17 cellular contexts compared by ENCODE assay signal in genomic region chr1:46026531-46026930, GRCh38.
"Had no signal": no experiment of that assay in that cellular context is flagged by ENCODE, and none has a peak within 500 bp of the region (broad histone marks: within the 10 kb centered on the region; RNA-seq: fewer than 3 reads in every experiment).

No MANE protein-coding gene starts in this region.

- ATAC-seq: activated T-cell treated with anti-CD3 and anti-CD28 coated beads, Interleukin-2, amount 50 U/mL, for 72 hours; body of pancreas; effector memory CD8-positive, alpha-beta T cell; stimulated activated memory B cell treated with anti-CD40 and anti-IgM and Interleukin-4, amounts not matched to agents 10 μg/mL and 1 μg/mL and 100 μg/mL, for 72 hours had no signal

- H3K4me3 ChIP-seq: body of pancreas, hepatocyte, tibial nerve, vagina had no signal

- H3K9me3 Mint-ChIP-seq: activated B cell treated with CpG ODN at 0.5 μM for 24 hours; activated CD4-positive, alpha-beta T cell treated with anti-CD3 and anti-CD28 coated beads, Interleukin-2, amount 10 ng/mL, durations not matched to agents 24 days and 14 days; activated naive CD8-positive, alpha-beta T cell treated with anti-CD3 and anti-CD28 coated beads for 36 hours; activated T-cell treated with anti-CD3 and anti-CD28 coated beads, Interleukin-2, amount 50 U/mL, for 72 hours; dendritic cell treated with granulocyte-macrophage colony-stimulating factor and Interleukin-4, amounts not matched to agents 40 ng/mL and 50 ng/mL, for 4 days; effector memory CD8-positive, alpha-beta T cell; nephron; stimulated activated memory B cell treated with anti-CD40 and anti-IgM and Interleukin-4, amounts not matched to agents 10 μg/mL and 1 μg/mL and 100 μg/mL, for 72 hours had no signal

- H3K27me3 Mint-ChIP-seq: activated B cell treated with CpG ODN at 0.5 μM for 24 hours; activated CD4-positive, alpha-beta T cell treated with anti-CD3 and anti-CD28 coated beads, Interleukin-2, amount 10 ng/mL, durations not matched to agents 24 days and 14 days; activated naive CD8-positive, alpha-beta T cell treated with anti-CD3 and anti-CD28 coated beads for 36 hours; dendritic cell treated with granulocyte-macrophage colony-stimulating factor and Interleukin-4, amounts not matched to agents 40 ng/mL and 50 ng/mL, for 4 days; effector memory CD8-positive, alpha-beta T cell; stimulated activated memory B cell treated with anti-CD40 and anti-IgM and Interleukin-4, amounts not matched to agents 10 μg/mL and 1 μg/mL and 100 μg/mL, for 72 hours had no signal

- H3K4me1 Mint-ChIP-seq: activated B cell treated with CpG ODN at 0.5 μM for 24 hours; activated CD4-positive, alpha-beta T cell treated with anti-CD3 and anti-CD28 coated beads, Interleukin-2, amount 10 ng/mL, durations not matched to agents 24 days and 14 days; activated naive CD8-positive, alpha-beta T cell treated with anti-CD3 and anti-CD28 coated beads for 36 hours; nephron; stimulated activated memory B cell treated with anti-CD40 and anti-IgM and Interleukin-4, amounts not matched to agents 10 μg/mL and 1 μg/mL and 100 μg/mL, for 72 hours had no signal

- H3K9me3 ChIP-seq: body of pancreas, tibial nerve, vagina had no signal

- H3K27ac ChIP-seq: body of pancreas, epithelial cell of prostate, hepatocyte, tibial nerve, vagina had no signal

- H3K27ac Mint-ChIP-seq: activated B cell treated with CpG ODN at 0.5 μM for 24 hours; activated CD4-positive, alpha-beta T cell treated with anti-CD3 and anti-CD28 coated beads, Interleukin-2, amount 10 ng/mL, durations not matched to agents 24 days and 14 days; activated naive CD8-positive, alpha-beta T cell treated with anti-CD3 and anti-CD28 coated beads for 36 hours; activated T-cell treated with anti-CD3 and anti-CD28 coated beads, Interleukin-2, amount 50 U/mL, for 72 hours; dendritic cell treated with granulocyte-macrophage colony-stimulating factor and Interleukin-4, amounts not matched to agents 40 ng/mL and 50 ng/mL, for 4 days; nephron; stimulated activated memory B cell treated with anti-CD40 and anti-IgM and Interleukin-4, amounts not matched to agents 10 μg/mL and 1 μg/mL and 100 μg/mL, for 72 hours had no signal

- DNase-seq: activated B cell treated with CpG ODN at 0.5 μM for 24 hours; activated CD4-positive, alpha-beta T cell treated with anti-CD3 and anti-CD28 coated beads, Interleukin-2, amount 10 ng/mL, durations not matched to agents 24 days and 14 days; activated CD8-positive, alpha-beta memory T cell treated with anti-CD3 and anti-CD28 coated beads, Interleukin-2, amount 50 U/mL, for 48 hours; activated naive CD8-positive, alpha-beta T cell treated with anti-CD3 and anti-CD28 coated beads for 36 hours; activated T-cell treated with anti-CD3 and anti-CD28 coated beads, Interleukin-2, amount 50 U/mL, for 72 hours; amygdala; body of pancreas; effector memory CD8-positive, alpha-beta T cell; mesendoderm; T-helper 2 cell had no signal

- H3K4me3 Mint-ChIP-seq: activated B cell treated with CpG ODN at 0.5 μM for 24 hours; activated CD4-positive, alpha-beta T cell treated with anti-CD3 and anti-CD28 coated beads, Interleukin-2, amount 10 ng/mL, durations not matched to agents 24 days and 14 days; activated naive CD8-positive, alpha-beta T cell treated with anti-CD3 and anti-CD28 coated beads for 36 hours; activated T-cell treated with anti-CD3 and anti-CD28 coated beads, Interleukin-2, amount 50 U/mL, for 72 hours; dendritic cell treated with granulocyte-macrophage colony-stimulating factor and Interleukin-4, amounts not matched to agents 40 ng/mL and 50 ng/mL, for 4 days; effector memory CD8-positive, alpha-beta T cell; nephron; stimulated activated memory B cell treated with anti-CD40 and anti-IgM and Interleukin-4, amounts not matched to agents 10 μg/mL and 1 μg/mL and 100 μg/mL, for 72 hours had no signal

- H3K4me1 ChIP-seq: tibial nerve, vagina had no signal

- H3K27me3 ChIP-seq: body of pancreas, hepatocyte, tibial nerve, vagina had no signal
